In genomic region chr2:162343824-162344616, GRCh38 we compare ENCODE assay signal across 1 cellular context.
A peak's percentile ranks its signal among the peaks of the same experiment; 100 is the strongest.
TF ChIP-seq lines count a peak whose summit lies in the region.

A gene with protein sequence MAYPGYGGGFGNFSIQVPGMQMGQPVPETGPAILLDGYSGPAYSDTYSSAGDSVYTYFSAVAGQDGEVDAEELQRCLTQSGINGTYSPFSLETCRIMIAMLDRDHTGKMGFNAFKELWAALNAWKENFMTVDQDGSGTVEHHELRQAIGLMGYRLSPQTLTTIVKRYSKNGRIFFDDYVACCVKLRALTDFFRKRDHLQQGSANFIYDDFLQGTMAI (plus strand): TSS chr2:162344132. CDS start chr2:162344249, 117 bp downstream.

TF ChIP-seq in GM12878, 131 proteins besides CTCF, POLR2A, EP300 and RAD21 (continued from another document):
- TF ChIP-seq EED (IDR thresholded peaks at IDR 0.05; ENCODE audit: low read depth) (peak; percentile 19; the same call in 1 of the 2 replicates), YBX1 (IDR thresholded peaks at IDR 0.05) (no peak), FOXM1 (IDR thresholded peaks at IDR 0.05; ENCODE audit: low read depth, low read length) (no peak), USF1 (IDR thresholded peaks at IDR 0.05; ENCODE audit: borderline replicate concordance, extremely low read length, insufficient read depth, low read depth, low read length) (no peak), ATF2 (IDR thresholded peaks at IDR 0.05; ENCODE audit: low read length) (no peak)
